Comparison of ENCODE assay signal across 1 cellular context in the genomic region with DNA sequence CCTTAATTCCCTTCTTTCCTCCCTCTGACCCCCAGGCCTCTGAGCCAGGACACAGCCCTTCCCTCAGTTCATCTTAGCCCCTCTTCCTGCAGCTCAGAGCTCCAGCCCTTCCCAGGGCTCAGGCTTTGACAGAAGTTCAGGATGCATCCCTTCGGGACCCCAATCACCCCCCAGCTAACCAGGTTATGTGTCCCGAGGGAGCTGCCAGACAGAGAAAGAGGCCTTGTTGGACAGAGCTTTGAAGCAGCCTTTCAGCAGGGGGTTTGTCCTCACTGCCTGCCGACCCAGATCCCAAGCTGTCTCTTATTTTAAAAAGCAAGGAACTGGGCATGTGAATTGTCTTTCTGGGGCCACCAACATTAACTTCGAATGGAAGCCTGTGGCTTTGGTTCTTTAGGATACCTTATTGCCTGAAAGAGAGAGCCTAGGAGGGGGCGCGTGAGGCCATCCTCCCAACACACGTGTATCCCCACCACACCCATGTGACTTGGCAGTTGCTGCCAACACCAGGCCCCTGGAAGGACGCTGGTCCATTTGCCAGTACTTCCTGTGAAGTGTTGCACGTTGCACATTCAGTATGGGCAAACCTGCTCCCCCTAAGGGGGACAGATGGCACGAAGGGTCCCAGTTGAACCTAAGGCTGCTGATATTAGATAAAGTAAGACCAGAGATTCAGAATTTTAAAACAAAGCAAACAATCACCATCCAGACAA.
TF ChIP-seq lines count a peak whose summit lies in the region.

No MANE protein-coding gene starts in this region.

TF ChIP-seq in A549, 52 proteins besides CTCF, POLR2A, EP300 and RAD21:
- TF ChIP-seq HES2 (IDR thresholded peaks at IDR 0.05): no peak
